ENCODE assay signal across 20 cellular contexts in the genomic region with DNA sequence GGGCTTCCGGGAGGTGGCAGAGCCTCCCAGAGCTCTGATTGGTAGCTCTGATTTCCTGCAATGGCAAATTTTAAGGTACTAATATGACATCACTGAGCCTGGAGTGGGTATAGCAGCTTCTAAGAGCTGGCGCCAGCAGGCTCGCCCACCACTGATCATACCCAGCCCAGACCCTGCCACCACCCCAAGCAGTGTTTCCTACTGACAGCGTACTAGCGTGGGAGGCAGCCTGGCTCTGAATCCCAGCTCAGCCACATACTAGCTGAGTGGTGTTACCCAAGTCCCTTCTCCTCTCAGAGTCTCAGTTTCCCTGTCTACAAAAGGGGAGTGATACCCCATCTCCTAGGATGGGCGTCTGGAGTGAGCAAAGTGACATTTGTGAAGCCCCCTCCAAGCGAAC. TPM values are rescaled to one million over a fixed set of nuclear protein-coding genes. Genes with fewer than 3 reads are reported as not detected.
"Had no signal": no experiment of that assay in that cellular context is flagged by ENCODE, and none has a peak within 500 bp of the region (broad histone marks: within the 10 kb centered on the region; RNA-seq: fewer than 3 reads in every experiment).

No MANE protein-coding gene starts in this region.

- H3K9me3 ChIP-seq: breast epithelium, gastrocnemius medialis, mucosa of descending colon had no signal

- H3K27ac Mint-ChIP-seq: activated naive CD8-positive, alpha-beta T cell treated with anti-CD3 and anti-CD28 coated beads, Interleukin-2, amount 10 ng/mL, durations not matched to agents 7 days and 5 days; endodermal cell; memory B cell had no signal

- H3K27me3 ChIP-seq: breast epithelium, dorsolateral prefrontal cortex, gastrocnemius medialis had no signal

- H3K9me3 Mint-ChIP-seq: activated naive CD8-positive, alpha-beta T cell treated with anti-CD3 and anti-CD28 coated beads, Interleukin-2, amount 10 ng/mL, durations not matched to agents 7 days and 5 days; activated T-cell treated with anti-CD3 and anti-CD28 coated beads, Interleukin-2, amount 50 U/mL, for 4 hours; endodermal cell; memory B cell; natural killer cell had no signal

- H3K4me3 Mint-ChIP-seq: activated naive CD8-positive, alpha-beta T cell treated with anti-CD3 and anti-CD28 coated beads, Interleukin-2, amount 10 ng/mL, durations not matched to agents 7 days and 5 days; activated T-cell treated with anti-CD3 and anti-CD28 coated beads, Interleukin-2, amount 50 U/mL, for 4 hours; endodermal cell; memory B cell; natural killer cell had no signal

- H3K36me3 ChIP-seq: breast epithelium, gastrocnemius medialis had no signal

- H3K4me3 ChIP-seq: breast epithelium, dorsolateral prefrontal cortex, gastrocnemius medialis, mucosa of descending colon, skin epidermis had no signal

- ATAC-seq: activated T-cell treated with anti-CD3 and anti-CD28 coated beads, Interleukin-2, amount 50 U/mL, for 4 hours; gastrocnemius medialis; left lobe of liver; natural killer cell; right cardiac atrium; stimulated activated naive CD8-positive, alpha-beta T cell treated with anti-CD3 and anti-CD28 coated beads, Interleukin-15, Interleukin-2, amounts not matched to agents 100 U/mL and 50 U/mL, for 24 hours had no signal

- H3K27me3 Mint-ChIP-seq: activated naive CD8-positive, alpha-beta T cell treated with anti-CD3 and anti-CD28 coated beads, Interleukin-2, amount 10 ng/mL, durations not matched to agents 7 days and 5 days; memory B cell had no signal

- H3K36me3 Mint-ChIP-seq: natural killer cell had no signal

- DNase-seq: activated CD4-positive, CD25-positive, alpha-beta regulatory T cell treated with anti-CD3 and anti-CD28 coated beads, Interleukin-2, amount 50 U/mL, for 72 hours; activated gamma-delta T cell; activated naive CD8-positive, alpha-beta T cell treated with anti-CD3 and anti-CD28 coated beads, Interleukin-2, amount 10 ng/mL, durations not matched to agents 7 days and 5 days; activated T-cell treated with anti-CD3 and anti-CD28 coated beads, Interleukin-2, amount 50 U/mL, for 4 hours; endodermal cell; erythroblast; gastrocnemius medialis; mucosa of descending colon; natural killer cell; stimulated activated CD4-positive, alpha-beta T cell treated with anti-CD3 and anti-CD28 coated beads, Interleukin-4, amount 100 ng/mL, for 24 hours; stimulated activated naive CD8-positive, alpha-beta T cell treated with anti-CD3 and anti-CD28 coated beads, Interleukin-15, Interleukin-2, amounts not matched to agents 100 U/mL and 50 U/mL, for 24 hours had no signal

RNA-seq across cellular contexts. Expression of gene TAS1R2, which starts 55.9 kb away (rescaled TPM):
- total RNA-seq: activated naive CD8-positive, alpha-beta T cell treated with anti-CD3 and anti-CD28 coated beads, Interleukin-2, amount 10 ng/mL, durations not matched to agents 7 days and 5 days; activated T-cell treated with anti-CD3 and anti-CD28 coated beads, Interleukin-2, amount 50 U/mL, for 4 hours; breast epithelium; dorsolateral prefrontal cortex; endodermal cell; gastrocnemius medialis; left lobe of liver; mucosa of descending colon; natural killer cell; posterior vena cava; right cardiac atrium; T-helper 1 cell treated with Interleukin-12 subunit alpha and Interleukin-12 subunit beta and Interleukin-4 antibody, amounts not matched to agents 30 ng/mL and 1 ng/mL, for 36 hours; ureter had no signal
